28 cellular contexts compared by ENCODE assay signal in the genomic region with DNA sequence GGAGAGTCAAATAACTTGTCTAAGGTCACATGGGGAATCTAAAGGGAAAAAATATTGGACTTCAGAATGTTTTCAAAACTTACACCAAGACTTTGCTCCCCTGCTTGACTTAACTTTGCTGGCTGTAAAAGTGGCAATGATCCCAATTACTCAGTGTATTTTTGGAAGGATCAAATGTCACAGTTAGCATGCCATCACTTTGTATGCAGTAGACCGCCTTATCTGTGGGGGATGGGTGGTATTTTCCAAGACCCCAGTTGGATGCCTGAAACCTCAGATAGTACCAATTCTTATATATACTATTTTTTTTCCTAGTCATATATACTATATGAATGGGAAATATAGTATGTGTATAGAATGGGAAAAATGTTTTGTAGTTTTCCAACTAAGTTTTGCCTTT. TPM values are rescaled to one million over a fixed set of nuclear protein-coding genes. Genes with fewer than 3 reads are reported as not detected.
"Had no signal": no experiment of that assay in that cellular context is flagged by ENCODE, and none has a peak within 500 bp of the region (broad histone marks: within the 10 kb centered on the region; RNA-seq: fewer than 3 reads in every experiment).

No MANE protein-coding gene starts in this region.

- H3K4me3 ChIP-seq: neural progenitor cell, ovary, prostate gland, right lobe of liver, sigmoid colon, stomach, thoracic aorta, thyroid gland, tibial nerve, upper lobe of left lung, vagina had no signal

- H3K9me3 ChIP-seq: ovary, prostate gland, right lobe of liver, sigmoid colon, thoracic aorta, thyroid gland, tibial nerve, upper lobe of left lung, vagina had no signal

- FAIRE-seq: small intestine, urothelium cell line had no signal

- H3K4me1 ChIP-seq: neural progenitor cell, prostate gland, right lobe of liver, sigmoid colon, stomach, thyroid gland, tibial nerve, upper lobe of left lung, vagina had no signal

- H3K27me3 ChIP-seq: neural progenitor cell, ovary, right lobe of liver, sigmoid colon, stomach, thyroid gland, tibial nerve, upper lobe of left lung, vagina had no signal

- H3K27ac ChIP-seq: neural progenitor cell, ovary, prostate gland, right lobe of liver, sigmoid colon, stomach, thoracic aorta, thyroid gland, tibial nerve, upper lobe of left lung, vagina had no signal

- DNase-seq: natural killer cell; occipital lobe; ovary; retina; right cardiac atrium; right lobe of liver; sigmoid colon; small intestine; stimulated activated CD4-positive, alpha-beta T cell treated with anti-CD3 and anti-CD28 coated beads, Interleukin-15, amount 100 ng/mL, for 24 hours; stimulated activated CD4-positive, alpha-beta T cell treated with anti-CD3 and anti-CD28 coated beads, Interleukin-2, amount 100 ng/mL, for 24 hours; stimulated activated CD4-positive, alpha-beta T cell treated with anti-CD3 and anti-CD28 coated beads, Interleukin-2, amount 100 ng/mL, for 48 hours; stimulated activated CD4-positive, alpha-beta T cell treated with anti-CD3 and anti-CD28 coated beads, Interleukin-4, amount 100 ng/mL, for 24 hours; stimulated activated naive B cell treated with anti-CD40 and anti-IgM and Interleukin-4, amounts not matched to agents 10 μg/mL and 1 μg/mL and 100 μg/mL, for 72 hours; stimulated activated naive CD4-positive, alpha-beta T cell treated with Interleukin-2 at 50 U/mL for 16 hours; stomach; thyroid gland; trophoblast cell; upper lobe of left lung had no signal

- H3K27me3 Mint-ChIP-seq: stimulated activated naive B cell treated with anti-CD40 and anti-IgM and Interleukin-4, amounts not matched to agents 10 μg/mL and 1 μg/mL and 100 μg/mL, for 72 hours; stimulated activated naive CD8-positive, alpha-beta T cell treated with anti-CD3 and anti-CD28 coated beads, Interleukin-15, Interleukin-2, amounts not matched to agents 100 ng/mL and 50 ng/mL, for 24 hours had no signal

- ATAC-seq: natural killer cell; right cardiac atrium; right lobe of liver; stimulated activated effector memory CD8-positive, alpha-beta T cell treated with anti-CD3 and anti-CD28 coated beads, Interleukin-12 subunit alpha, Interleukin-12 subunit beta, amount 100 ng/mL, for 72 hours; stimulated activated naive B cell treated with anti-CD40 and anti-IgM and Interleukin-4, amounts not matched to agents 10 μg/mL and 1 μg/mL and 100 μg/mL, for 72 hours had no signal

- H3K4me1 Mint-ChIP-seq: natural killer cell; nephron; neural progenitor cell; stimulated activated effector memory CD8-positive, alpha-beta T cell treated with anti-CD3 and anti-CD28 coated beads, Interleukin-12 subunit alpha, Interleukin-12 subunit beta, amount 100 ng/mL, for 72 hours; stimulated activated naive B cell treated with anti-CD40 and anti-IgM and Interleukin-4, amounts not matched to agents 10 μg/mL and 1 μg/mL and 100 μg/mL, for 72 hours had no signal

- H3K36me3 ChIP-seq: neural progenitor cell, ovary, prostate gland, right lobe of liver, sigmoid colon, stomach, thoracic aorta, thyroid gland, tibial nerve, upper lobe of left lung, vagina had no signal

- H3K4me2 ChIP-seq: neural progenitor cell had no signal

- H3K36me3 Mint-ChIP-seq: natural killer cell; stimulated activated effector memory CD8-positive, alpha-beta T cell treated with anti-CD3 and anti-CD28 coated beads, Interleukin-12 subunit alpha, Interleukin-12 subunit beta, amount 100 ng/mL, for 72 hours; stimulated activated naive B cell treated with anti-CD40 and anti-IgM and Interleukin-4, amounts not matched to agents 10 μg/mL and 1 μg/mL and 100 μg/mL, for 72 hours had no signal

- H3K27ac Mint-ChIP-seq: natural killer cell; nephron; neural progenitor cell; stimulated activated effector memory CD8-positive, alpha-beta T cell treated with anti-CD3 and anti-CD28 coated beads, Interleukin-12 subunit alpha, Interleukin-12 subunit beta, amount 100 ng/mL, for 72 hours; stimulated activated naive B cell treated with anti-CD40 and anti-IgM and Interleukin-4, amounts not matched to agents 10 μg/mL and 1 μg/mL and 100 μg/mL, for 72 hours; stimulated activated naive CD8-positive, alpha-beta T cell treated with anti-CD3 and anti-CD28 coated beads, Interleukin-15, Interleukin-2, amounts not matched to agents 100 ng/mL and 50 ng/mL, for 24 hours had no signal

- H3K9ac ChIP-seq: neural progenitor cell had no signal

- H3K4me3 Mint-ChIP-seq: natural killer cell; nephron; neural progenitor cell; stimulated activated effector memory CD8-positive, alpha-beta T cell treated with anti-CD3 and anti-CD28 coated beads, Interleukin-12 subunit alpha, Interleukin-12 subunit beta, amount 100 ng/mL, for 72 hours; stimulated activated naive B cell treated with anti-CD40 and anti-IgM and Interleukin-4, amounts not matched to agents 10 μg/mL and 1 μg/mL and 100 μg/mL, for 72 hours; stimulated activated naive CD8-positive, alpha-beta T cell treated with anti-CD3 and anti-CD28 coated beads, Interleukin-15, Interleukin-2, amounts not matched to agents 100 ng/mL and 50 ng/mL, for 24 hours had no signal

RNA-seq across cellular contexts. Expression of a gene that starts 53.4 kb away (rescaled TPM):
- total RNA-seq: natural killer cell, osteoblast had no signal

RNA-seq across cellular contexts. Expression of a gene that starts 54.9 kb away (rescaled TPM):
- total RNA-seq: natural killer cell had no signal
